In the genomic region with DNA sequence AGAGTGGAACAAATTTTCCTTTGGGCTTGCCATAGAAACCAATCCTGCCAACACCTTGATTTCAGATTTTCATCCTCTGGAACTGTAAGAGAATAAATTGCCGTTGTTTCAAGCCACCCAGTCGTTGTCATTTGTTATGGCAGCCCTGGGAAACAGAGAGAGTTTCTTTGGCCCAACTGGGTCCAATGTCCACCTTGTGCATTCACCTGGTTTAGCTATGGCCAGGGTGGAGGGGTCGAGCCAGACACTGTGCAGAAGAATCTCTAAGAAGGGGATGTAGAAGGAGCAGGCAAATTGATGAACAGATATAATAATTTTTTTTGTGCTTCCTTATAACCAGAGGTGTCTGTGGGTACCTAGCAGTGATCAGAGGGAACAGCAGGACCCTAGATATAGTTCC, we compare ENCODE assay signal across 34 cellular contexts. TPM values are rescaled to one million over a fixed set of nuclear protein-coding genes. Genes with fewer than 3 reads are reported as not detected.
"Had no signal": no experiment of that assay in that cellular context is flagged by ENCODE, and none has a peak within 500 bp of the region (broad histone marks: within the 10 kb centered on the region; RNA-seq: fewer than 3 reads in every experiment).

No MANE protein-coding gene starts in this region.

- H3K36me3 Mint-ChIP-seq: activated CD4-positive, alpha-beta memory T cell treated with anti-CD3 and anti-CD28 coated beads for 36 hours; activated CD8-positive, alpha-beta memory T cell treated with anti-CD3 and anti-CD28 coated beads, Interleukin-2, amount 10 ng/mL, durations not matched to agents 7 days and 5 days; T-cell; WTC11 had no signal

- H3K27ac Mint-ChIP-seq: activated B cell treated with CpG ODN at 0.5 μM for 24 hours; activated CD4-positive, alpha-beta memory T cell treated with anti-CD3 and anti-CD28 coated beads for 36 hours; activated CD4-positive, alpha-beta memory T cell treated with anti-CD3 and anti-CD28 coated beads, Interleukin-2, amount 10 ng/mL, durations not matched to agents 7 days and 5 days; activated CD4-positive, alpha-beta T cell treated with anti-CD3 and anti-CD28 coated beads for 36 hours; activated CD4-positive, alpha-beta T cell treated with anti-CD3 and anti-CD28 coated beads, Interleukin-2, amount 10 ng/mL, durations not matched to agents 24 days and 14 days; activated CD4-positive, alpha-beta T cell treated with anti-CD3 and anti-CD28 coated beads, Interleukin-2, amount 10 ng/mL, durations not matched to agents 7 days and 5 days; activated CD8-positive, alpha-beta memory T cell treated with anti-CD3 and anti-CD28 coated beads, Interleukin-2, amount 10 ng/mL, durations not matched to agents 7 days and 5 days; activated CD8-positive, alpha-beta T cell treated with anti-CD3 and anti-CD28 coated beads for 36 hours; activated CD8-positive, alpha-beta T cell treated with anti-CD3 and anti-CD28 coated beads, Interleukin-2, amount 10 ng/mL, durations not matched to agents 7 days and 5 days; T-cell; T-helper 1 cell treated with Interleukin-12 subunit alpha and Interleukin-12 subunit beta and Interleukin-4 antibody, amounts not matched to agents 30 μg/mL and 1 μg/mL, for 36 hours; T-helper 17 cell; T-helper 2 cell treated with Interferon-gamma antibody and Interleukin-4, amounts not matched to agents 5 μg/mL and 100 μg/mL, for 36 hours had no signal

- FAIRE-seq: TTC549 had no signal

- H3K9me3 Mint-ChIP-seq: activated CD4-positive, alpha-beta memory T cell treated with anti-CD3 and anti-CD28 coated beads, Interleukin-2, amount 10 ng/mL, durations not matched to agents 7 days and 5 days; activated CD4-positive, alpha-beta T cell treated with anti-CD3 and anti-CD28 coated beads, Interleukin-2, amount 10 ng/mL, durations not matched to agents 24 days and 14 days; T-helper 2 cell treated with Interferon-gamma antibody and Interleukin-4, amounts not matched to agents 5 μg/mL and 100 μg/mL, for 36 hours had no signal

- DNase-seq: activated B cell treated with CpG ODN at 0.5 μM for 24 hours; activated CD4-positive, alpha-beta memory T cell treated with anti-CD3 and anti-CD28 coated beads for 36 hours; activated CD4-positive, alpha-beta memory T cell treated with anti-CD3 and anti-CD28 coated beads, Interleukin-2, amount 10 ng/mL, durations not matched to agents 7 days and 5 days; activated CD4-positive, alpha-beta T cell treated with anti-CD3 and anti-CD28 coated beads for 1 hour; activated CD4-positive, alpha-beta T cell treated with anti-CD3 and anti-CD28 coated beads for 36 hours; activated CD4-positive, alpha-beta T cell treated with anti-CD3 and anti-CD28 coated beads for 4 hours; activated CD4-positive, alpha-beta T cell treated with anti-CD3 and anti-CD28 coated beads for 48 hours; activated CD4-positive, alpha-beta T cell treated with anti-CD3 and anti-CD28 coated beads, Interleukin-2, amount 10 ng/mL, durations not matched to agents 24 days and 14 days; activated CD4-positive, alpha-beta T cell treated with anti-CD3 and anti-CD28 coated beads, Interleukin-2, amount 10 ng/mL, durations not matched to agents 7 days and 5 days; activated CD4-positive, alpha-beta T cell treated with anti-CD3 and anti-CD28 coated beads, Interleukin-2, amount 50 U/mL, for 1 hour; activated CD4-positive, alpha-beta T cell treated with anti-CD3 and anti-CD28 coated beads, Interleukin-2, amount 50 U/mL, for 4 hours; activated CD4-positive, alpha-beta T cell treated with anti-CD3 and anti-CD28 coated beads, Interleukin-2, amount 50 U/mL, for 48 hours; activated CD4-positive, CD25-positive, alpha-beta regulatory T cell; activated CD4-positive, CD25-positive, alpha-beta regulatory T cell treated with anti-CD3 and anti-CD28 coated beads, Interleukin-2, amount 50 U/mL, for 72 hours; activated CD8-positive, alpha-beta memory T cell treated with anti-CD3 and anti-CD28 coated beads for 24 hours; activated CD8-positive, alpha-beta memory T cell treated with anti-CD3 and anti-CD28 coated beads, Interleukin-2, amount 10 ng/mL, durations not matched to agents 7 days and 5 days; activated CD8-positive, alpha-beta memory T cell treated with anti-CD3 and anti-CD28 coated beads, Interleukin-2, amount 50 U/mL, for 4 hours; activated CD8-positive, alpha-beta memory T cell treated with anti-CD3 and anti-CD28 coated beads, Interleukin-2, amount 50 U/mL, for 48 hours; activated CD8-positive, alpha-beta T cell treated with anti-CD3 and anti-CD28 coated beads for 36 hours; activated CD8-positive, alpha-beta T cell treated with anti-CD3 and anti-CD28 coated beads, Interleukin-2, amount 10 ng/mL, durations not matched to agents 7 days and 5 days; activated T-cell treated with anti-CD3 and anti-CD28 coated beads for 4 hours; T-cell; T-helper 1 cell; T-helper 17 cell; T-helper 2 cell; T-helper 9 cell; T1000; WERI-Rb-1 had no signal

- H3K4me1 Mint-ChIP-seq: activated B cell treated with CpG ODN at 0.5 μM for 24 hours; activated CD4-positive, alpha-beta T cell treated with anti-CD3 and anti-CD28 coated beads, Interleukin-2, amount 10 ng/mL, durations not matched to agents 24 days and 14 days; activated CD4-positive, alpha-beta T cell treated with anti-CD3 and anti-CD28 coated beads, Interleukin-2, amount 10 ng/mL, durations not matched to agents 7 days and 5 days; activated CD8-positive, alpha-beta memory T cell treated with anti-CD3 and anti-CD28 coated beads, Interleukin-2, amount 10 ng/mL, durations not matched to agents 7 days and 5 days; T-cell had no signal

- H3K27me3 Mint-ChIP-seq: activated CD4-positive, alpha-beta T cell treated with anti-CD3 and anti-CD28 coated beads, Interleukin-2, amount 10 ng/mL, durations not matched to agents 24 days and 14 days had no signal

- H3K4me3 Mint-ChIP-seq: activated B cell treated with CpG ODN at 0.5 μM for 24 hours; activated CD4-positive, alpha-beta memory T cell treated with anti-CD3 and anti-CD28 coated beads for 36 hours; activated CD4-positive, alpha-beta memory T cell treated with anti-CD3 and anti-CD28 coated beads, Interleukin-2, amount 10 ng/mL, durations not matched to agents 7 days and 5 days; activated CD4-positive, alpha-beta T cell treated with anti-CD3 and anti-CD28 coated beads for 36 hours; activated CD4-positive, alpha-beta T cell treated with anti-CD3 and anti-CD28 coated beads, Interleukin-2, amount 10 ng/mL, durations not matched to agents 24 days and 14 days; activated CD4-positive, alpha-beta T cell treated with anti-CD3 and anti-CD28 coated beads, Interleukin-2, amount 10 ng/mL, durations not matched to agents 7 days and 5 days; activated CD8-positive, alpha-beta memory T cell treated with anti-CD3 and anti-CD28 coated beads, Interleukin-2, amount 10 ng/mL, durations not matched to agents 7 days and 5 days; activated CD8-positive, alpha-beta T cell treated with anti-CD3 and anti-CD28 coated beads for 36 hours; activated CD8-positive, alpha-beta T cell treated with anti-CD3 and anti-CD28 coated beads, Interleukin-2, amount 10 ng/mL, durations not matched to agents 7 days and 5 days; T-cell; T-helper 1 cell treated with Interleukin-12 subunit alpha and Interleukin-12 subunit beta and Interleukin-4 antibody, amounts not matched to agents 30 μg/mL and 1 μg/mL, for 36 hours; T-helper 17 cell; T-helper 2 cell treated with Interferon-gamma antibody and Interleukin-4, amounts not matched to agents 5 μg/mL and 100 μg/mL, for 36 hours; WTC11 had no signal

- ATAC-seq: activated CD4-positive, alpha-beta T cell treated with anti-CD3 and anti-CD28 coated beads for 36 hours; activated CD4-positive, CD25-positive, alpha-beta regulatory T cell treated with anti-CD3 and anti-CD28 coated beads, Interleukin-2, amount 50 U/mL, for 24 hours; activated CD8-positive, alpha-beta memory T cell treated with anti-CD3 and anti-CD28 coated beads, Interleukin-2, amount 10 ng/mL, durations not matched to agents 7 days and 5 days; activated CD8-positive, alpha-beta T cell treated with anti-CD3 and anti-CD28 coated beads for 36 hours; activated CD8-positive, alpha-beta T cell treated with anti-CD3 and anti-CD28 coated beads, Interleukin-2, amount 10 ng/mL, durations not matched to agents 7 days and 5 days; T-cell; T-helper 17 cell had no signal

- H3K36me3 ChIP-seq: WERI-Rb-1 had no signal

- H3K27ac ChIP-seq: VCaP, WERI-Rb-1 had no signal

RNA-seq across cellular contexts. Expression of a gene that starts 9.8 kb away (rescaled TPM):
- total RNA-seq: activated B cell treated with CpG ODN at 0.5 μM for 24 hours; activated CD4-positive, alpha-beta memory T cell treated with anti-CD3 and anti-CD28 coated beads, Interleukin-2, amount 10 ng/mL, durations not matched to agents 7 days and 5 days; activated CD4-positive, alpha-beta T cell treated with anti-CD3 and anti-CD28 coated beads, Interleukin-2, amount 10 ng/mL, durations not matched to agents 24 days and 14 days; activated CD4-positive, alpha-beta T cell treated with anti-CD3 and anti-CD28 coated beads, Interleukin-2, amount 10 ng/mL, durations not matched to agents 7 days and 5 days; T-cell; T-helper 17 cell had no signal
